In genomic region chr9:129027685-129028191, GRCh38 we compare ENCODE assay signal across 8 cellular contexts. TPM values are rescaled to one million over a fixed set of nuclear protein-coding genes. Genes with fewer than 3 reads are reported as not detected.
DNase-seq lines count a peak whose midpoint lies in the region; ATAC-seq, FAIRE-seq and TF ChIP-seq lines count a peak whose summit lies in the region.

No MANE protein-coding gene starts in this region.

- no peak for TF ChIP-seq CTCF in BJ (IDR thresholded peaks at IDR 0.05; ENCODE audit: insufficient read depth, low read depth, low read length)
- no peak for TF ChIP-seq CTCF in OCI-LY7 (conservative IDR thresholded peaks at IDR 0.05; ENCODE audit: low read length)
- no peak for TF ChIP-seq CTCF in brain microvascular endothelial cell (IDR thresholded peaks at IDR 0.05; ENCODE audit: low read depth, low read length, missing control alignments)
- TF ChIP-seq CTCF in HepG2 (CRISPR knock-in tag; IDR thresholded peaks at IDR 0.05), result 0 out of 2 replicates have a peak, but pooled peaks have one; percentile 21
- TF ChIP-seq CTCF in stomach (IDR thresholded peaks at IDR 0.05), result no peak

- H3K36me3 ChIP-seq in BJ (ENCODE audit: control insufficient read depth, insufficient read depth, low read length) (no peaks in the 10 kb centered on the region), OCI-LY7 (ENCODE audit: insufficient read depth, low read length) (no peaks in the 10 kb centered on the region), brain microvascular endothelial cell (replicated peaks) (no peaks in the 10 kb centered on the region), HepG2 (replicated peaks in 1 of 2; ENCODE audit: control insufficient read depth in 1 of 2, insufficient read depth in 2 of 2, low read length in 2 of 2) (no peaks in the 10 kb centered on the region), stomach (no peaks in the 10 kb centered on the region)

- H3K27me3 ChIP-seq in BJ (ENCODE audit: control insufficient read depth, insufficient read depth, low read length), result no peaks in the 10 kb centered on the region
- no peaks in the 10 kb centered on the region for H3K27me3 ChIP-seq in brain microvascular endothelial cell (replicated peaks)
- no peaks in the 10 kb centered on the region for H3K27me3 ChIP-seq in HepG2 (ENCODE audit: control insufficient read depth in 1 of 2, insufficient read depth in 2 of 2, low read length in 2 of 2)
- no peaks in the 10 kb centered on the region for H3K27me3 ChIP-seq in stomach

- DNase-seq in BJ (ENCODE audit: low read depth) (no peak), OCI-LY7 (ENCODE audit: low spot score) (peak; percentile 74), brain microvascular endothelial cell (no peak), HepG2 (ENCODE audit: low spot score) (peak; percentile 24), stomach (peak; percentile 78), SIG-M5 (lab: John Stamatoyannopoulos, UW) (no peak)

- H4K20me1 ChIP-seq in OCI-LY7 (ENCODE audit: insufficient read depth, low read length) (no peaks in the 10 kb centered on the region), HepG2 (ENCODE audit: insufficient read depth, low read length) (peaks cover 5% of the 10 kb centered on the region; the same call in 1 of the 2 replicates)

- CTCF ChIA-PET in BJ (lab: Yijun Ruan, JAX), result interaction anchor here (0.6 to 2.2 kb wide), 10 partner anchors 9 to 734 kb away, joined by 3 to 7 read pairs (median 4); no protein-coding TSS in a partner anchor
- CTCF ChIA-PET in OCI-LY7 (lab: Charles Lee; ENCODE audit: unreplicated experiment), result interaction anchor here (0.6 to 0.9 kb wide), 9 partner anchors 9 to 1360 kb away, joined by 3 to 8 read pairs (median 5); no protein-coding TSS in a partner anchor
- CTCF ChIA-PET in HepG2 (lab: Yijun Ruan, JAX; ENCODE audit: low intra/inter-chr PET ratio, low total read pairs), result no interaction called here

- intact Hi-C loops in OCI-LY7 (cut with micrococcal nuclease; ENCODE audit: unreplicated experiment), result loop anchor here (1.0 kb wide), 1 partner anchor 145 kb away; the partner anchor contains the start of gene LRRC8A
- intact Hi-C loops in HepG2 (cut with micrococcal nuclease; ENCODE audit: unreplicated experiment), result no loop called here
- intact Hi-C loops in stomach (cut with DNase I; ENCODE audit: low total_unique reads), result no loop called here

- in situ Hi-C loops in brain microvascular endothelial cell (cut with HindIII; ENCODE audit: low pct_ligation_motif_present, low sequenced_read_pairs), result no loop called here
- in situ Hi-C loops in HepG2 (cut with HindIII; ENCODE audit: extremely low pct_ligation_motif_present, low pct_unique_long_range_greater_than_20kb), result no loop called here

- WGBS in HepG2 (ENCODE audit: low lambda C conversion rate), result 9% methylated on average over 4 of the region's 47 CpGs
- WGBS in stomach, 5 donors, result 1 to 7% (median 3%) methylated on average over 4 to 47 of the region's 47 CpGs

- no peaks in the 10 kb centered on the region for H3K9me3 ChIP-seq in OCI-LY7 (ENCODE audit: low read length)
- H3K9me3 ChIP-seq in HepG2 (ENCODE audit: low read length), result no peaks in the 10 kb centered on the region
- H3K9me3 ChIP-seq in stomach, result no peaks in the 10 kb centered on the region

- peak; percentile 23 for ATAC-seq in GM18520 (IDR thresholded peaks at IDR 0.05; ENCODE audit: unreplicated experiment)
- ATAC-seq in HG03064 (IDR thresholded peaks at IDR 0.05; ENCODE audit: low read depth, unreplicated experiment), result peak; percentile 22
- peak; percentile 52 for ATAC-seq in HepG2

- H3K4me2 ChIP-seq in OCI-LY7 (ENCODE audit: low read length) (peak overlapping the region; percentile 87), HepG2 (ENCODE audit: low read depth, low read length) (peak overlapping the region; percentile 87)

- H3K9me2 ChIP-seq in OCI-LY7 (ENCODE audit: insufficient read depth, low read length), result no peaks in the 10 kb centered on the region

- peak overlapping the region; percentile 8; the same call in 1 of the 2 replicates for H2AFZ ChIP-seq in OCI-LY7 (ENCODE audit: low read length)
- H2AFZ ChIP-seq in HepG2 (ENCODE audit: low read length), result no peak overlapping the region

- H3K4me3 ChIP-seq in BJ (ENCODE audit: low read depth, low read length) (peak overlapping the region; percentile 56), OCI-LY7 (ENCODE audit: low read depth, low read length, poor library complexity, severe bottlenecking) (peak overlapping the region; percentile 74), brain microvascular endothelial cell (ENCODE audit: low read depth, low read length) (peak overlapping the region; percentile 66), HepG2 (replicated peaks in 1 of 3; ENCODE audit: insufficient read depth in 1 of 3, low read depth in 2 of 3, low read length in 3 of 3) (peak overlapping the region; percentile 65 to 76 (median 69); a peak in 5 of 6 replicates), stomach (peak overlapping the region; percentile 71 to 87 (median 84))

- H3K4me1 ChIP-seq in OCI-LY7 (ENCODE audit: insufficient read depth, low read length, poor library complexity, severe bottlenecking), result peaks cover 24% of the 10 kb centered on the region
- H3K4me1 ChIP-seq in HepG2 (ENCODE audit: insufficient read depth, low read length), result peaks cover 38% of the 10 kb centered on the region
- peaks cover 35 to 51% (median 48%) of the 10 kb centered on the region in 4 donors for H3K4me1 ChIP-seq in stomach

- POLR2A ChIA-PET in BJ (lab: Charles Lee) (interaction anchor here (0.5 to 0.6 kb wide), 2 partner anchors 189 to 783 kb away, joined by 3 to 5 read pairs; no protein-coding TSS in a partner anchor), OCI-LY7 (lab: Charles Lee) (interaction anchor here (0.6 to 1.0 kb wide), 6 partner anchors 9 to 598 kb away, joined by 3 to 4 read pairs (median 3); partner anchors contain the start of genes DOLPP1, MIGA2 and NTMT1), HepG2 (lab: Yijun Ruan, JAX) (interaction anchor here (0.9 to 1.5 kb wide), 6 partner anchors 9 to 210 kb away, joined by 4 to 12 read pairs (median 6); partner anchors contain the start of genes CRAT, DOLPP1, ENDOG and MIGA2)

- TF ChIP-seq EP300 in HepG2 (IDR thresholded peaks at IDR 0.05; ENCODE audit: low read depth in 2 of 2, low read length in 2 of 2) (no peak), HepG2 (CRISPR knock-in tag; IDR thresholded peaks at IDR 0.05; ENCODE audit: borderline replicate concordance) (no peak), stomach (IDR thresholded peaks at IDR 0.05) (no peak)

- no TSS peak for BruUV-seq in OCI-LY7 (replicated peaks; lab: Mats Ljungman, UMichigan)
- no TSS peak for BruUV-seq in HepG2 (replicated peaks; lab: Mats Ljungman, UMichigan)

- H3K79me2 ChIP-seq in OCI-LY7 (ENCODE audit: insufficient read depth, low read depth, low read length) (peaks cover 8% of the 10 kb centered on the region; the same call in 1 of the 2 replicates), HepG2 (ENCODE audit: insufficient read depth, low read length) (peaks cover 14% of the 10 kb centered on the region)

- no peak for TF ChIP-seq POLR2A in HepG2 (IDR thresholded peaks at IDR 0.05; ENCODE audit: insufficient read depth in 1 of 2, low read depth in 2 of 2, low read length in 2 of 2)
- no peak for TF ChIP-seq POLR2A in stomach (IDR thresholded peaks at IDR 0.05)

- no peak for FAIRE-seq in HepG2 (lab: Jason Lieb, UNC)

- H3K27ac ChIP-seq in OCI-LY7 (ENCODE audit: low read depth, low read length, poor library complexity, severe bottlenecking) (peak overlapping the region; percentile 10), brain microvascular endothelial cell (peak overlapping the region; percentile 32), HepG2 (ENCODE audit: extremely low read length, insufficient read depth, low read length) (peak overlapping the region; percentile 55), stomach (peak overlapping the region; percentile 87 to 95 (median 88))

- no peak for TF ChIP-seq RAD21 in HepG2 (CRISPR knock-in tag; IDR thresholded peaks at IDR 0.05)

- peak overlapping the region; percentile 78 for H3K9ac ChIP-seq in HepG2 (ENCODE audit: insufficient read depth, low read depth, low read length)

RNA-seq across cellular contexts. Expression of gene SH3GLB2, which starts 0.4 kb away (rescaled TPM):
- 39.8 and 52.7 TPM in 2 replicates for polyA plus RNA-seq in BJ (2011; rRNA removed)
- polyA minus RNA-seq in BJ (2011; rRNA and poly(A)+ RNA removed), result 26.3 and 36.3 TPM in 2 replicates
- total RNA-seq in OCI-LY7 (2014; rRNA removed; shearing (Covaris generic)), result 58.4 and 73.6 TPM in 2 replicates
- total RNA-seq in OCI-LY7 (2022), result 92.6 and 95.8 TPM in 2 replicates
- 10.5 and 24.0 TPM in 2 replicates for total RNA-seq in HepG2 (2016; rRNA removed; fragmentation: Illumina TruSeq; extraction: Trizol)
- 5.7 and 6.3 TPM in 2 replicates for total RNA-seq in HepG2 (2016; cell fraction: cytosol; rRNA removed; fragmentation: Illumina TruSeq; extraction: Trizol; ENCODE audit: low read depth)
- total RNA-seq in HepG2 (2016; cell fraction: insoluble cytoplasmic fraction; rRNA removed; fragmentation: Illumina TruSeq; extraction: Trizol), result 10.1 and 22.9 TPM in 2 replicates
- total RNA-seq in HepG2 (2016; cell fraction: membrane; rRNA removed; fragmentation: Illumina TruSeq; extraction: Trizol), result 9.8 and 12.3 TPM in 2 replicates
- total RNA-seq in HepG2 (2016; cell fraction: nucleus; rRNA removed; fragmentation: Illumina TruSeq; extraction: Trizol), result 28.6 and 31.6 TPM in 2 replicates
- 40.6 and 68.0 TPM in 2 replicates for polyA plus RNA-seq in HepG2 (2011; rRNA removed)
- polyA plus RNA-seq in HepG2 (2011; cell fraction: cytosol; rRNA removed), result 23.7 and 25.8 TPM in 2 replicates
- polyA plus RNA-seq in HepG2 (2011; cell fraction: nucleus; rRNA removed), result 356 and 393 TPM in 2 replicates
- 17.4 and 18.7 TPM in 2 replicates for polyA plus RNA-seq in HepG2 (2012)
- 7.5 and 8.5 TPM in 2 replicates for polyA plus RNA-seq in HepG2 (2016; cell fraction: cytosol; fragmentation: Illumina TruSeq; extraction: Trizol; ENCODE audit: low read depth)
- 13.7 and 15.9 TPM in 2 replicates for polyA plus RNA-seq in HepG2 (2016; cell fraction: insoluble cytoplasmic fraction; fragmentation: Illumina TruSeq; extraction: Trizol; ENCODE audit: low read depth)
- polyA plus RNA-seq in HepG2 (2016; cell fraction: membrane; fragmentation: Illumina TruSeq; extraction: Trizol; ENCODE audit: low read depth), result 11.0 and 13.2 TPM in 2 replicates
- polyA plus RNA-seq in HepG2 (2016; cell fraction: nucleus; fragmentation: Illumina TruSeq; extraction: Trizol; ENCODE audit: insufficient read depth, low read depth), result 80.7 and 100 TPM in 2 replicates
- 29.6 and 163 TPM in 2 replicates for polyA minus RNA-seq in HepG2 (2011; rRNA and poly(A)+ RNA removed; ENCODE audit: low replicate concordance)
- 10.4 and 14.1 TPM in 2 replicates for polyA minus RNA-seq in HepG2 (2011; cell fraction: cytosol; rRNA and poly(A)+ RNA removed)
- 20.3 and 22.6 TPM in 2 replicates for polyA minus RNA-seq in HepG2 (2011; cell fraction: nucleus; rRNA and poly(A)+ RNA removed)
- 100 to 1,000 TPM in 4 of 5 donors, 10 to 100 TPM in 1; 50.5 to 408 (median 138) TPM for total RNA-seq in stomach
- 100 to 1,000 TPM in 2 of 3 donors, 10 to 100 TPM in 1; 58.2 to 113 (median 102) TPM for polyA plus RNA-seq in stomach

RNA-seq across cellular contexts. Expression of gene MIGA2, which starts 8.7 kb away (rescaled TPM):
- polyA plus RNA-seq in BJ (2011; rRNA removed), result 11.5 and 23.7 TPM in 2 replicates
- 10.9 and 11.9 TPM in 2 replicates for polyA minus RNA-seq in BJ (2011; rRNA and poly(A)+ RNA removed)
- 27.7 and 29.2 TPM in 2 replicates for total RNA-seq in OCI-LY7 (2014; rRNA removed; shearing (Covaris generic))
- total RNA-seq in OCI-LY7 (2022), result 36.9 and 37.7 TPM in 2 replicates
- 8.9 and 17.1 TPM in 2 replicates for total RNA-seq in HepG2 (2016; rRNA removed; fragmentation: Illumina TruSeq; extraction: Trizol)
- 5.8 TPM in 2 replicates for total RNA-seq in HepG2 (2016; cell fraction: cytosol; rRNA removed; fragmentation: Illumina TruSeq; extraction: Trizol; ENCODE audit: low read depth)
- total RNA-seq in HepG2 (2016; cell fraction: insoluble cytoplasmic fraction; rRNA removed; fragmentation: Illumina TruSeq; extraction: Trizol), result 8.3 and 17.7 TPM in 2 replicates
- 6.6 and 6.9 TPM in 2 replicates for total RNA-seq in HepG2 (2016; cell fraction: membrane; rRNA removed; fragmentation: Illumina TruSeq; extraction: Trizol)
- total RNA-seq in HepG2 (2016; cell fraction: nucleus; rRNA removed; fragmentation: Illumina TruSeq; extraction: Trizol), result 22.2 and 26.2 TPM in 2 replicates
- 10.8 and 12.2 TPM in 2 replicates for polyA plus RNA-seq in HepG2 (2011; rRNA removed)
- polyA plus RNA-seq in HepG2 (2011; cell fraction: cytosol; rRNA removed), result 4.8 and 7.2 TPM in 2 replicates
- polyA plus RNA-seq in HepG2 (2011; cell fraction: nucleus; rRNA removed), result 118 and 145 TPM in 2 replicates
- 3.9 and 9.8 TPM in 2 replicates for polyA plus RNA-seq in HepG2 (2012)
- polyA plus RNA-seq in HepG2 (2016; cell fraction: cytosol; fragmentation: Illumina TruSeq; extraction: Trizol; ENCODE audit: low read depth), result 1.3 and 1.6 TPM in 2 replicates
- polyA plus RNA-seq in HepG2 (2016; cell fraction: insoluble cytoplasmic fraction; fragmentation: Illumina TruSeq; extraction: Trizol; ENCODE audit: low read depth), result 5.8 and 6.3 TPM in 2 replicates
- polyA plus RNA-seq in HepG2 (2016; cell fraction: membrane; fragmentation: Illumina TruSeq; extraction: Trizol; ENCODE audit: low read depth), result 3.4 and 4.3 TPM in 2 replicates
- polyA plus RNA-seq in HepG2 (2016; cell fraction: nucleus; fragmentation: Illumina TruSeq; extraction: Trizol; ENCODE audit: insufficient read depth, low read depth), result 44.0 and 50.8 TPM in 2 replicates
- 17.4 and 26.1 TPM in 2 replicates for polyA minus RNA-seq in HepG2 (2011; rRNA and poly(A)+ RNA removed; ENCODE audit: low replicate concordance)
- 4.4 and 5.0 TPM in 2 replicates for polyA minus RNA-seq in HepG2 (2011; cell fraction: cytosol; rRNA and poly(A)+ RNA removed)
- 18.5 and 19.6 TPM in 2 replicates for polyA minus RNA-seq in HepG2 (2011; cell fraction: nucleus; rRNA and poly(A)+ RNA removed)
- 100 to 1,000 TPM in 1 of 5 donors, 10 to 100 TPM in 4; 34.5 to 175 (median 49.0) TPM for total RNA-seq in stomach
- polyA plus RNA-seq in stomach, result 10 to 100 TPM in 2 of 3 donors, 1 to 10 TPM in 1; 9.0 to 28.2 (median 10.4) TPM

RNA-seq across cellular contexts. Expression of gene DOLPP1, which starts 53.2 kb away (rescaled TPM):
- polyA plus RNA-seq in BJ (2011; rRNA removed), result 13.7 and 17.6 TPM in 2 replicates
- 7.0 and 12.2 TPM in 2 replicates for polyA minus RNA-seq in BJ (2011; rRNA and poly(A)+ RNA removed)
- total RNA-seq in OCI-LY7 (2014; rRNA removed; shearing (Covaris generic)), result 15.1 and 16.9 TPM in 2 replicates
- 13.5 and 16.9 TPM in 2 replicates for total RNA-seq in OCI-LY7 (2022)
- 15.1 and 34.1 TPM in 2 replicates for total RNA-seq in HepG2 (2016; rRNA removed; fragmentation: Illumina TruSeq; extraction: Trizol)
- 4.4 and 4.8 TPM in 2 replicates for total RNA-seq in HepG2 (2016; cell fraction: cytosol; rRNA removed; fragmentation: Illumina TruSeq; extraction: Trizol; ENCODE audit: low read depth)
- total RNA-seq in HepG2 (2016; cell fraction: insoluble cytoplasmic fraction; rRNA removed; fragmentation: Illumina TruSeq; extraction: Trizol), result 14.3 and 33.9 TPM in 2 replicates
- total RNA-seq in HepG2 (2016; cell fraction: membrane; rRNA removed; fragmentation: Illumina TruSeq; extraction: Trizol), result 11.5 and 12.2 TPM in 2 replicates
- 27.9 and 34.5 TPM in 2 replicates for total RNA-seq in HepG2 (2016; cell fraction: nucleus; rRNA removed; fragmentation: Illumina TruSeq; extraction: Trizol)
- 20.9 and 21.0 TPM in 2 replicates for polyA plus RNA-seq in HepG2 (2011; rRNA removed)
- polyA plus RNA-seq in HepG2 (2011; cell fraction: cytosol; rRNA removed), result 18.4 and 24.7 TPM in 2 replicates
- polyA plus RNA-seq in HepG2 (2011; cell fraction: nucleus; rRNA removed), result 17.8 and 22.4 TPM in 2 replicates
- polyA plus RNA-seq in HepG2 (2012), result 7.5 and 9.0 TPM in 2 replicates
- polyA plus RNA-seq in HepG2 (2016; cell fraction: cytosol; fragmentation: Illumina TruSeq; extraction: Trizol; ENCODE audit: low read depth), result 3.5 and 3.7 TPM in 2 replicates
- polyA plus RNA-seq in HepG2 (2016; cell fraction: insoluble cytoplasmic fraction; fragmentation: Illumina TruSeq; extraction: Trizol; ENCODE audit: low read depth), result 15.8 and 16.0 TPM in 2 replicates
- 6.2 and 7.2 TPM in 2 replicates for polyA plus RNA-seq in HepG2 (2016; cell fraction: membrane; fragmentation: Illumina TruSeq; extraction: Trizol; ENCODE audit: low read depth)
- 48.2 and 51.4 TPM in 2 replicates for polyA plus RNA-seq in HepG2 (2016; cell fraction: nucleus; fragmentation: Illumina TruSeq; extraction: Trizol; ENCODE audit: insufficient read depth, low read depth)
- 31.9 and 42.4 TPM in 2 replicates for polyA minus RNA-seq in HepG2 (2011; rRNA and poly(A)+ RNA removed; ENCODE audit: low replicate concordance)
- polyA minus RNA-seq in HepG2 (2011; cell fraction: cytosol; rRNA and poly(A)+ RNA removed), result 9.3 and 12.5 TPM in 2 replicates
- polyA minus RNA-seq in HepG2 (2011; cell fraction: nucleus; rRNA and poly(A)+ RNA removed), result 4.4 and 6.6 TPM in 2 replicates
- total RNA-seq in stomach, result 10 to 100 TPM in 4 of 5 donors, 1 to 10 TPM in 1; 5.5 to 84.0 (median 17.4) TPM
- 10 to 100 TPM in 1 of 3 donors, 1 to 10 TPM in 2; 3.4 to 11.4 (median 8.3) TPM for polyA plus RNA-seq in stomach

Comparison
In these comparisons a context has a peak if more than half of its experiments do, and no peak if none do; other contexts are left out.
1. DNase-seq: peak in OCI-LY7 (single experiment), HepG2 (single experiment) and stomach (single experiment); none in BJ (single experiment), brain microvascular endothelial cell (single experiment) and SIG-M5 (single experiment).
2. H3K27ac ChIP-seq: peak in every context shown above with its lines; median percentile 88 in stomach; 55 in HepG2; 32 in brain microvascular endothelial cell; 10 in OCI-LY7.
3. Peak in every context shown above with its lines, with median percentiles within 50 percentile points of each other: H3K4me3 ChIP-seq and ATAC-seq.